In the genomic region with DNA sequence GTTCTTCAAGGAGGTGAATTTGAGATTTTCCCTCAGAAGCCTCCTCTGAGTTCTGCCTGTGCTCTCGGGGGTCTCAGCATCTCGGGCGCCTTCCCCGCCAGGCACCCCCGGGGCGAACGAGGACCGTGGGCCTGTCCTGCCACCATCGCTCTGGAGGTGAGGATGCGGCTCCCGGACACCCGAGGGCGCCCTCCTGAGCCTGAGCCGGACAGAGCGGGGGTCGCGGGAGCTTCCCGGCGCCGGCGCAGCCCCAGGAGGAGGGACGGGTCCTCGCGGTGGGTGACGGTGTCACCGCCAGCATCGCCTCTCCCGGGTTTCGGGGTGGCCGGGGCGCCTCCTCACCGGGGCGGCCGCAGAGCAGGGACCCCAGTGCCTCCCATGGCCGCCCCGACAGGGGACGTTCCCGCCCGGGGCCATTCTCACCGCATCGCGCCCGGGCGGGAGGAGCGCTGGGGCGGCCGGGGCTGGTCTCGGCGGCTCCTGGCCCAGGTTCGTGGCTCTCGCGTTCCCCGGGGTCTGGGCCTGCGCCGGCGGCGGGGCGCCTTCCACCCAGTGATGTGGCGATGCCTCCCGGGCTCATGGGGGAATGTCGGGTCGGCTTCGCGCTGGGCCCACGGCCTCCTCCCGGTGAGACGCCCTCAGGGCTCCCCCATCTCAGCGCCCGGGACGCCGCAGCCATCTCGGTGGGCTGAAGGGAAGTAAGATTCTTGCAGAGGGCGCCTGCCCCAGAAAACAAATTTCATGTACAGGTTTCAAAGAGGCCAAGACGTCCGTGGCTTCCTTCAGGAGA, we compare ENCODE assay signal across 7 cellular contexts.
A peak's percentile ranks its signal among the peaks of the same experiment; 100 is the strongest.
DNase-seq lines count a peak whose midpoint lies in the region; ATAC-seq and TF ChIP-seq lines count a peak whose summit lies in the region.

No MANE protein-coding gene starts in this region.

- 18 to 27% methylated on average over 10 to 54 of the region's 75 CpGs for WGBS in testis, 2 donors

- no peak overlapping the region for H3K27ac ChIP-seq in testis

- peak overlapping the region; percentile 41 to 53 for H3K4me3 ChIP-seq in testis

- H3K27me3 ChIP-seq in testis = no peaks in the 10 kb centered on the region

- no peaks in the 10 kb centered on the region for H3K36me3 Mint-ChIP-seq in effector memory CD8-positive, alpha-beta T cell (ENCODE audit: insufficient read depth)

- H3K4me1 Mint-ChIP-seq in effector memory CD8-positive, alpha-beta T cell (ENCODE audit: low read depth in 2 of 2) = peaks cover 6 to 11% of the 10 kb centered on the region in 2 donors

- no peaks in the 10 kb centered on the region for H3K4me1 ChIP-seq in testis

- no peaks in the 10 kb centered on the region for H3K9me3 Mint-ChIP-seq in effector memory CD8-positive, alpha-beta T cell

- H3K4me3 Mint-ChIP-seq in effector memory CD8-positive, alpha-beta T cell = peak overlapping the region; percentile 25 to 48

- TF ChIP-seq POLR2A in testis (IDR thresholded peaks at IDR 0.05) (no peak), erythroblast (IDR thresholded peaks at IDR 0.05; ENCODE audit: low read length) (no peak)

- no peaks in the 10 kb centered on the region for H3K36me3 ChIP-seq in testis (ENCODE audit: low read depth, missing control alignments)

- intact Hi-C loops in testis (cut with DNase I; ENCODE audit: low total_unique reads) = no loop called here

- H3K27ac Mint-ChIP-seq in effector memory CD8-positive, alpha-beta T cell = no peak overlapping the region

- H3K27me3 Mint-ChIP-seq in effector memory CD8-positive, alpha-beta T cell = peaks cover 36 to 55% of the 10 kb centered on the region in 2 donors

- peak; percentile 22 for ATAC-seq in effector memory CD8-positive, alpha-beta T cell (replicated peaks)
- no peak for ATAC-seq in GM18861 (IDR thresholded peaks at IDR 0.05; ENCODE audit: unreplicated experiment)

- peak; percentile 22 to 46 for DNase-seq in activated CD4-positive, alpha-beta T cell treated with anti-CD3 and anti-CD28 coated beads, Interleukin-2, amount 50 U/mL, for 48 hours
- DNase-seq in effector memory CD8-positive, alpha-beta T cell = no peak
- DNase-seq in midbrain (lab: John Stamatoyannopoulos, UW) = peak; percentile 10
- DNase-seq in testis = no peak
- DNase-seq in pons (ENCODE audit: low spot score) = no peak
- DNase-seq in erythroblast (lab: John Stamatoyannopoulos, UW) = no peak

- TF ChIP-seq CTCF in testis (IDR thresholded peaks at IDR 0.05) = peak in 2 of 3 experiments; percentile 14 to 43

- H3K9me3 ChIP-seq in testis = no peaks in the 10 kb centered on the region

Comparison
In these comparisons a context has a peak if more than half of its experiments do, and no peak if none do; other contexts are left out.
1. DNase-seq: peak in activated CD4-positive, alpha-beta T cell treated with anti-CD3 and anti-CD28 coated beads, Interleukin-2, amount 50 U/mL, for 48 hours (2 of 2) and midbrain (single experiment); none in effector memory CD8-positive, alpha-beta T cell (0 of 3), testis (single experiment), pons (single experiment) and erythroblast (0 of 2).